Comparison of ENCODE assay signal across 32 cellular contexts in genomic region chr13:64935441-64935840, GRCh38.
"Had no signal": no experiment of that assay in that cellular context is flagged by ENCODE, and none has a peak within 500 bp of the region (broad histone marks: within the 10 kb centered on the region; RNA-seq: fewer than 3 reads in every experiment).

No MANE protein-coding gene starts in this region.

- ATAC-seq: activated CD8-positive, alpha-beta T cell treated with anti-CD3 and anti-CD28 coated beads for 36 hours; activated naive CD4-positive, alpha-beta T cell treated with anti-CD3 and anti-CD28 coated beads, Interleukin-2, amount 50 U/mL, for 72 hours; activated T-cell treated with anti-CD3 and anti-CD28 coated beads, Interleukin-2, amount 50 U/mL, for 4 hours; activated T-cell treated with anti-CD3 and anti-CD28 coated beads, Interleukin-2, amount 50 U/mL, for 72 hours; activated T-helper 17 cell treated with anti-CD3 and anti-CD28 coated beads, Interleukin-2, amount 50 U/mL, for 72 hours; body of pancreas had no signal

- H3K4me3 ChIP-seq: adrenal gland, body of pancreas, breast epithelium had no signal

- H3K9me3 ChIP-seq: breast epithelium had no signal

- H3K36me3 ChIP-seq: adrenal gland, brain microvascular endothelial cell, breast epithelium had no signal

- H3K4me1 ChIP-seq: adrenal gland, body of pancreas, breast epithelium had no signal

- H3K27ac ChIP-seq: adrenal gland, body of pancreas, brain microvascular endothelial cell, breast epithelium, VCaP had no signal

- DNase-seq: activated B cell treated with CpG ODN at 0.5 μM for 24 hours; activated CD4-positive, alpha-beta memory T cell treated with anti-CD3 and anti-CD28 coated beads for 36 hours; activated CD4-positive, alpha-beta T cell treated with anti-CD3 and anti-CD28 coated beads for 4 hours; activated CD4-positive, alpha-beta T cell treated with anti-CD3 and anti-CD28 coated beads, Interleukin-2, amount 10 ng/mL, durations not matched to agents 24 days and 14 days; activated CD4-positive, alpha-beta T cell treated with anti-CD3 and anti-CD28 coated beads, Interleukin-2, amount 50 U/mL, for 1 hour; activated CD4-positive, alpha-beta T cell treated with anti-CD3 and anti-CD28 coated beads, Interleukin-2, amount 50 U/mL, for 4 hours; activated CD4-positive, CD25-positive, alpha-beta regulatory T cell treated with anti-CD3 and anti-CD28 coated beads, Interleukin-2, amount 50 U/mL, for 72 hours; activated CD8-positive, alpha-beta memory T cell treated with anti-CD3 and anti-CD28 coated beads, Interleukin-2, amount 50 U/mL, for 4 hours; activated CD8-positive, alpha-beta T cell treated with anti-CD3 and anti-CD28 coated beads for 36 hours; activated effector memory CD4-positive, alpha-beta T cell treated with anti-CD3 and anti-CD28 coated beads, Interleukin-2, amount 50 U/mL, for 16 hours; activated gamma-delta T cell treated with Interleukin-2 at 50 U/mL for 16 hours; activated naive CD4-positive, alpha-beta T cell; activated naive CD4-positive, alpha-beta T cell treated with anti-CD3 and anti-CD28 coated beads for 36 hours; activated naive CD4-positive, alpha-beta T cell treated with anti-CD3 and anti-CD28 coated beads, Interleukin-2, amount 50 U/mL, for 16 hours; activated naive CD8-positive, alpha-beta T cell treated with anti-CD3 and anti-CD28 coated beads for 36 hours; activated T-cell treated with anti-CD3 and anti-CD28 coated beads for 4 hours; activated T-cell treated with anti-CD3 and anti-CD28 coated beads, Interleukin-2, amount 50 U/mL, for 1 hour; activated T-cell treated with anti-CD3 and anti-CD28 coated beads, Interleukin-2, amount 50 U/mL, for 4 hours; activated T-cell treated with anti-CD3 and anti-CD28 coated beads, Interleukin-2, amount 50 U/mL, for 72 hours; adrenal gland; amniotic stem cell; aorta; body of pancreas; brain microvascular endothelial cell; central memory CD4-positive, alpha-beta T cell; T-helper 1 cell; T-helper 2 cell; T-helper 9 cell had no signal

- H3K27me3 ChIP-seq: adrenal gland, body of pancreas, brain microvascular endothelial cell, breast epithelium had no signal
